8 cellular contexts compared by ENCODE assay signal in genomic region chr22:31661851-31662667, GRCh38. TPM values are rescaled to one million over a fixed set of nuclear protein-coding genes. Genes with fewer than 3 reads are reported as not detected.
DNase-seq lines count a peak whose midpoint lies in the region; ATAC-seq and TF ChIP-seq lines count a peak whose summit lies in the region.

PISD (minus strand) TSS chr22:31662215; CDS start chr22:31662208, 7 bp downstream.

- no peaks in the 10 kb centered on the region for H3K9me3 Mint-ChIP-seq in endodermal cell

- H3K27me3 Mint-ChIP-seq in endodermal cell (ENCODE audit: insufficient read depth), result no peaks in the 10 kb centered on the region

- ATAC-seq in GM21367 (IDR thresholded peaks at IDR 0.05; ENCODE audit: unreplicated experiment), result peak; percentile 57

- H3K27ac Mint-ChIP-seq in endodermal cell, result peak within 1 kb of the TSS; percentile 99

- no peak for TF ChIP-seq CTCF in endodermal cell (conservative IDR thresholded peaks at IDR 0.05)

- no peaks in the 10 kb centered on the region for H3K9me3 ChIP-seq in NT2/D1 (ENCODE audit: insufficient read depth, low read length)
- no peaks in the 10 kb centered on the region for H3K9me3 ChIP-seq in endodermal cell (ENCODE audit: control insufficient read depth, low read length)

- H3K36me3 ChIP-seq in NT2/D1 (ENCODE audit: insufficient read depth, insufficient read length, low read length) (no peaks in the 10 kb centered on the region), endodermal cell (ENCODE audit: control insufficient read depth, insufficient read depth, low read length) (peaks cover 4% of the 10 kb centered on the region)

- peak within 1 kb of the TSS; percentile 71 for H3K4me3 ChIP-seq in NT2/D1 (ENCODE audit: insufficient read length, low read depth)
- H3K4me3 ChIP-seq in endodermal cell (ENCODE audit: low read length), result peak within 1 kb of the TSS; percentile 98

- no peaks in the 10 kb centered on the region for H3K4me1 ChIP-seq in NT2/D1 (ENCODE audit: insufficient read depth, insufficient read length)
- H3K4me1 ChIP-seq in endodermal cell (ENCODE audit: control insufficient read depth, insufficient read depth, low read length), result no peaks in the 10 kb centered on the region

- H3K4me1 Mint-ChIP-seq in endodermal cell, result peaks cover 5% of the 10 kb centered on the region

- H3K9ac ChIP-seq in NT2/D1 (ENCODE audit: insufficient read length, low read depth) (peak within 1 kb of the TSS; percentile 79), endodermal cell (ENCODE audit: extremely low read depth, low read length, poor library complexity, severe bottlenecking) (peak within 1 kb of the TSS; percentile 73)

- no peak within 1 kb of the TSS for H3K27ac ChIP-seq in endodermal cell (ENCODE audit: low read depth, low read length)

- peaks cover 4% of the 10 kb centered on the region for H3K36me3 Mint-ChIP-seq in endodermal cell (ENCODE audit: low read depth)

- peak within 1 kb of the TSS; percentile 95 for H3K4me3 Mint-ChIP-seq in endodermal cell

- DNase-seq in COLO829 (ENCODE audit: low spot score), result peak; percentile 99
- peak in 75 of 76 experiments; percentile 41 to 95 (median 89) for DNase-seq in HUDEP-2 (lab: John Stamatoyannopoulos, UW; ENCODE audit: unreplicated experiment in 76 of 76)
- DNase-seq in NT2/D1 (ENCODE audit: low read depth, low spot score), result peak; percentile 86
- peak; percentile 89 for DNase-seq in activated CD8-positive, alpha-beta memory T cell treated with anti-CD3 and anti-CD28 coated beads, Interleukin-2, amount 50 U/mL, for 1 hour (ENCODE audit: extremely low read depth)
- DNase-seq in endodermal cell, result peak; percentile 99
- DNase-seq in mesenteric fat pad (ENCODE audit: low spot score), result peak; percentile 96
- peak; percentile 91 for DNase-seq in stimulated activated CD8-positive, alpha-beta memory T cell treated with anti-CD3 and anti-CD28 coated beads, Interleukin-15, amount 100 ng/mL, for 24 hours (ENCODE audit: low read depth)

- 6 to 11% methylated on average over 31 to 52 of the region's 52 CpGs for WGBS in endodermal cell (ENCODE audit: insufficient coverage in 1 of 2, insufficient read length in 1 of 2), 2 experiments

- H3K27me3 ChIP-seq in NT2/D1 (ENCODE audit: insufficient read depth, insufficient read length) (no peaks in the 10 kb centered on the region), endodermal cell (ENCODE audit: control insufficient read depth, insufficient read depth, low read length, poor library complexity, severe bottlenecking) (no peaks in the 10 kb centered on the region)

RNA-seq across cellular contexts. Expression of gene PISD, which starts in this region (rescaled TPM):
- total RNA-seq in endodermal cell, result 10 to 100 TPM; 39.1 to 43.4 TPM
- polyA plus RNA-seq in endodermal cell (2013, experiment 1 of 2), result 29.2 TPM
- 28.1 TPM for polyA plus RNA-seq in endodermal cell (2013, experiment 2 of 2)
- 138 TPM for total RNA-seq in mesenteric fat pad
